ENCODE assay signal across 11 cellular contexts in genomic region chr1:162003061-162003824, GRCh38. TPM values are rescaled to one million over a fixed set of nuclear protein-coding genes. Genes with fewer than 3 reads are reported as not detected.
DNase-seq lines count a peak whose midpoint lies in the region; ATAC-seq and TF ChIP-seq lines count a peak whose summit lies in the region.
"Had no signal": no experiment of that assay in that cellular context is flagged by ENCODE, and none has a peak within 500 bp of the region (broad histone marks: within the 10 kb centered on the region; RNA-seq: fewer than 3 reads in every experiment).

No MANE protein-coding gene starts in this region.

- H3K4me1 ChIP-seq in psoas muscle, result peaks cover 13% of the 10 kb centered on the region

- no peaks in the 10 kb centered on the region for H3K9me3 Mint-ChIP-seq in stimulated activated effector memory CD8-positive, alpha-beta T cell treated with anti-CD3 and anti-CD28 coated beads, Interleukin-12 subunit alpha, Interleukin-12 subunit beta, amount 100 ng/mL, for 72 hours
- H3K9me3 Mint-ChIP-seq: immature natural killer cell had no signal

- peak; percentile 100 for DNase-seq in EH (ENCODE audit: low read depth)
- peak; percentile 100 for DNase-seq in RPMI7951 (ENCODE audit: low read depth)
- peak; percentile 44 for DNase-seq in fibroblast of pulmonary artery (ENCODE audit: low read depth)
- peak; percentile 86 to 88 for DNase-seq in psoas muscle
- DNase-seq in SW 1271 (lab: John Stamatoyannopoulos, UW), result no peak
- no peak for DNase-seq in SIG-M5 (lab: John Stamatoyannopoulos, UW)
- no peak for DNase-seq in stimulated activated effector memory CD8-positive, alpha-beta T cell treated with anti-CD3 and anti-CD28 coated beads, Interleukin-12 subunit alpha, Interleukin-12 subunit beta, amount 100 ng/mL, for 72 hours (ENCODE audit: low spot score in 2 of 2)
- DNase-seq: immature natural killer cell, NCI-H2081 had no signal

- peak overlapping the region; percentile 74 for H3K27ac ChIP-seq in psoas muscle

- H3K27me3 ChIP-seq in psoas muscle (ENCODE audit: insufficient read depth in 3 of 3, low read length in 2 of 3), result no peaks in the 10 kb centered on the region

- ATAC-seq in psoas muscle (peak; percentile 79 to 91 (median 82)), GM18867 (IDR thresholded peaks at IDR 0.05; ENCODE audit: unreplicated experiment) (no peak)
- ATAC-seq in stimulated activated effector memory CD8-positive, alpha-beta T cell treated with anti-CD3 and anti-CD28 coated beads, Interleukin-12 subunit alpha, Interleukin-12 subunit beta, amount 100 ng/mL, for 72 hours, result no peak

- H3K4me1 Mint-ChIP-seq in stimulated activated effector memory CD8-positive, alpha-beta T cell treated with anti-CD3 and anti-CD28 coated beads, Interleukin-12 subunit alpha, Interleukin-12 subunit beta, amount 100 ng/mL, for 72 hours, result no peaks in the 10 kb centered on the region
- H3K4me1 Mint-ChIP-seq: immature natural killer cell had no signal

- no peaks in the 10 kb centered on the region for H3K9me3 ChIP-seq in psoas muscle

- TF ChIP-seq CTCF in fibroblast of pulmonary artery (IDR thresholded peaks at IDR 0.05; ENCODE audit: low read length, missing control alignments), result no peak
- no peak for TF ChIP-seq CTCF in psoas muscle (IDR thresholded peaks at IDR 0.05)

- 22 to 29% (median 28%) methylated on average over 15 of the region's 15 CpGs for WGBS in psoas muscle, 3 donors

- H3K4me3 Mint-ChIP-seq in stimulated activated effector memory CD8-positive, alpha-beta T cell treated with anti-CD3 and anti-CD28 coated beads, Interleukin-12 subunit alpha, Interleukin-12 subunit beta, amount 100 ng/mL, for 72 hours, result no peak overlapping the region
- H3K4me3 Mint-ChIP-seq: immature natural killer cell had no signal

- H3K36me3 Mint-ChIP-seq in stimulated activated effector memory CD8-positive, alpha-beta T cell treated with anti-CD3 and anti-CD28 coated beads, Interleukin-12 subunit alpha, Interleukin-12 subunit beta, amount 100 ng/mL, for 72 hours, result no peaks in the 10 kb centered on the region
- H3K36me3 Mint-ChIP-seq: immature natural killer cell had no signal

- H3K27ac Mint-ChIP-seq in stimulated activated effector memory CD8-positive, alpha-beta T cell treated with anti-CD3 and anti-CD28 coated beads, Interleukin-12 subunit alpha, Interleukin-12 subunit beta, amount 100 ng/mL, for 72 hours, result no peak overlapping the region
- H3K27ac Mint-ChIP-seq: immature natural killer cell had no signal

- no peak overlapping the region for H3K4me3 ChIP-seq in fibroblast of pulmonary artery (replicated peaks; ENCODE audit: low read depth, low read length)
- peak overlapping the region; percentile 46 for H3K4me3 ChIP-seq in psoas muscle

- H3K36me3 ChIP-seq in psoas muscle (ENCODE audit: insufficient read depth in 1 of 2, low read depth in 1 of 2), result no peaks in the 10 kb centered on the region

- intact Hi-C loops in psoas muscle (cut with DNase I), result no loop called here

RNA-seq across cellular contexts. Expression of gene OLFML2B, which starts 20.4 kb away (rescaled TPM):
- 15.0 and 20.3 TPM in 2 replicates for total RNA-seq in RPMI7951 (2014; rRNA removed; shearing (Covaris generic))
- total RNA-seq in psoas muscle, result 1 to 10 TPM; 2.2 to 9.5 (median 5.6) TPM
- polyA plus RNA-seq in psoas muscle, result 1 to 10 TPM; 1.4 to 3.8 (median 2.1) TPM
- total RNA-seq: G401 had no signal
- polyA plus RNA-seq: immature natural killer cell had no signal

Comparison
In these comparisons a context has a peak if more than half of its experiments do, and no peak if none do; other contexts are left out.
1. DNase-seq: peak in EH (single experiment), RPMI7951 (single experiment), fibroblast of pulmonary artery (single experiment) and psoas muscle (2 of 2); none in SW 1271 (0 of 2), SIG-M5 (single experiment) and stimulated activated effector memory CD8-positive, alpha-beta T cell treated with anti-CD3 and anti-CD28 coated beads, Interleukin-12 subunit alpha, Interleukin-12 subunit beta, amount 100 ng/mL, for 72 hours (0 of 2).
2. ATAC-seq: peak in psoas muscle (4 of 4); none in GM18867 (single experiment) and stimulated activated effector memory CD8-positive, alpha-beta T cell treated with anti-CD3 and anti-CD28 coated beads, Interleukin-12 subunit alpha, Interleukin-12 subunit beta, amount 100 ng/mL, for 72 hours (single experiment).